21 cellular contexts compared by ENCODE assay signal in genomic region chr1:212677136-212677535, GRCh38. TPM values are rescaled to one million over a fixed set of nuclear protein-coding genes. Genes with fewer than 3 reads are reported as not detected.
DNase-seq lines count a peak whose midpoint lies in the region; ATAC-seq and TF ChIP-seq lines count a peak whose summit lies in the region.
"Had no signal": no experiment of that assay in that cellular context is flagged by ENCODE, and none has a peak within 500 bp of the region (broad histone marks: within the 10 kb centered on the region; RNA-seq: fewer than 3 reads in every experiment).

No MANE protein-coding gene starts in this region.

- DNase-seq in T-helper 1 cell (no peak), GM06990 (ENCODE audit: extremely low read depth, insufficient read length) (no peak), NCI-H82 (lab: John Stamatoyannopoulos, UW) (peak; percentile 80), GM03348 (ENCODE audit: low spot score) (no peak), spleen (no peak)
- no peak for DNase-seq in activated naive CD4-positive, alpha-beta T cell treated with Interleukin-2 at 50 U/mL for 16 hours
- DNase-seq: BE2C; CD4-positive, alpha-beta T cell; EL; HFFc6; KG1; NCI-H1417 treated with DMSO at 0.1 percent for 48 hours; NCI-H2029; NCI-H510A; NCI-H774; Right ventricle myocardium superior had no signal

- no peaks in the 10 kb centered on the region for H3K9me3 ChIP-seq in spleen
- H3K9me3 ChIP-seq: BE2C had no signal

- peaks cover 8% of the 10 kb centered on the region for H3K27me3 Mint-ChIP-seq in T-helper 1 cell treated with Interleukin-12 subunit alpha and Interleukin-12 subunit beta and Interleukin-4 antibody, amounts not matched to agents 30 μg/mL and 1 μg/mL, for 36 hours (ENCODE audit: low read depth)
- H3K27me3 Mint-ChIP-seq in activated T-helper 17 cell treated with anti-CD3 and anti-CD28 coated beads, Interleukin-2, amount 50 U/mL, for 72 hours = peaks cover 7% of the 10 kb centered on the region
- H3K27me3 Mint-ChIP-seq: CD4-positive, alpha-beta T cell had no signal

- peaks cover 34% of the 10 kb centered on the region for H3K4me1 Mint-ChIP-seq in T-helper 1 cell treated with Interleukin-12 subunit alpha and Interleukin-12 subunit beta and Interleukin-4 antibody, amounts not matched to agents 30 μg/mL and 1 μg/mL, for 36 hours (ENCODE audit: low read depth)
- H3K4me1 Mint-ChIP-seq in activated T-helper 17 cell treated with anti-CD3 and anti-CD28 coated beads, Interleukin-2, amount 50 U/mL, for 72 hours = peaks cover 24% of the 10 kb centered on the region

- peak overlapping the region in 1 of 8 donors; percentile 69 for H3K27ac ChIP-seq in spleen
- H3K27ac ChIP-seq: 22Rv1 had no signal

- H3K27ac Mint-ChIP-seq in T-helper 1 cell treated with Interleukin-12 subunit alpha and Interleukin-12 subunit beta and Interleukin-4 antibody, amounts not matched to agents 30 μg/mL and 1 μg/mL, for 36 hours = peak overlapping the region; percentile 65
- peak overlapping the region; percentile 32 for H3K27ac Mint-ChIP-seq in activated T-helper 17 cell treated with anti-CD3 and anti-CD28 coated beads, Interleukin-2, amount 50 U/mL, for 72 hours
- H3K27ac Mint-ChIP-seq: CD4-positive, alpha-beta T cell; HFFc6 had no signal

- no peak overlapping the region for H3K4me3 Mint-ChIP-seq in T-helper 1 cell treated with Interleukin-12 subunit alpha and Interleukin-12 subunit beta and Interleukin-4 antibody, amounts not matched to agents 30 μg/mL and 1 μg/mL, for 36 hours
- no peak overlapping the region for H3K4me3 Mint-ChIP-seq in activated T-helper 17 cell treated with anti-CD3 and anti-CD28 coated beads, Interleukin-2, amount 50 U/mL, for 72 hours
- H3K4me3 Mint-ChIP-seq: CD4-positive, alpha-beta T cell; HFFc6 had no signal

- no peak for ATAC-seq in activated T-helper 17 cell treated with anti-CD3 and anti-CD28 coated beads, Interleukin-2, amount 50 U/mL, for 72 hours (replicated peaks)

- H3K4me3 ChIP-seq in GM06990 (replicated peaks; ENCODE audit: low read depth, low read length) (no peak overlapping the region), spleen (no peak overlapping the region)
- H3K4me3 ChIP-seq: GM12878 had no signal

- H3K27me3 ChIP-seq in GM06990 (replicated peaks; ENCODE audit: control insufficient read depth, insufficient read depth, low read length) = no peaks in the 10 kb centered on the region
- no peaks in the 10 kb centered on the region for H3K27me3 ChIP-seq in spleen (replicated peaks in 1 of 7)
- H3K27me3 ChIP-seq: BE2C had no signal

- no peak for TF ChIP-seq POLR2A in spleen (IDR thresholded peaks at IDR 0.05)

- H3K9me3 Mint-ChIP-seq in T-helper 1 cell treated with Interleukin-12 subunit alpha and Interleukin-12 subunit beta and Interleukin-4 antibody, amounts not matched to agents 30 μg/mL and 1 μg/mL, for 36 hours = no peaks in the 10 kb centered on the region
- H3K9me3 Mint-ChIP-seq in activated T-helper 17 cell treated with anti-CD3 and anti-CD28 coated beads, Interleukin-2, amount 50 U/mL, for 72 hours = no peaks in the 10 kb centered on the region
- H3K9me3 Mint-ChIP-seq: CD4-positive, alpha-beta T cell; HFFc6 had no signal

- H3K36me3 ChIP-seq in GM06990 (ENCODE audit: control insufficient read depth, insufficient read depth, low read length) (no peaks in the 10 kb centered on the region), spleen (no peaks in the 10 kb centered on the region)
- H3K36me3 ChIP-seq: BE2C had no signal

- WGBS in spleen, 5 donors = 80 to 93% (median 89%) methylated on average over 4 of the region's 4 CpGs

- H3K36me3 Mint-ChIP-seq in T-helper 1 cell treated with Interleukin-12 subunit alpha and Interleukin-12 subunit beta and Interleukin-4 antibody, amounts not matched to agents 30 μg/mL and 1 μg/mL, for 36 hours (ENCODE audit: low read depth) = no peaks in the 10 kb centered on the region
- no peaks in the 10 kb centered on the region for H3K36me3 Mint-ChIP-seq in activated T-helper 17 cell treated with anti-CD3 and anti-CD28 coated beads, Interleukin-2, amount 50 U/mL, for 72 hours (ENCODE audit: low read depth)

- H3K4me1 ChIP-seq in spleen = peaks cover 0 to 34% (median 10%) of the 10 kb centered on the region in 6 donors

- intact Hi-C loops in spleen (cut with DNase I; ENCODE audit: low total_unique reads) = no loop called here

- TF ChIP-seq CTCF in GM06990 (IDR thresholded peaks at IDR 0.05; ENCODE audit: insufficient read depth, low read length, poor library complexity, severe bottlenecking) (peak; percentile 23), spleen (IDR thresholded peaks at IDR 0.05 in 8 of 11, conservative IDR thresholded peaks at IDR 0.05 in 3 of 11) (no peak)

RNA-seq across cellular contexts. Expression of gene BATF3, which starts 22.5 kb away (rescaled TPM):
- total RNA-seq in activated T-helper 17 cell treated with anti-CD3 and anti-CD28 coated beads, Interleukin-2, amount 50 U/mL, for 72 hours = 100 to 1,000 TPM in 1 of 2 donors, 10 to 100 TPM in 1; 97.3 to 129 TPM
- 10 to 100 TPM; 10.8 to 34.0 (median 14.1) TPM for total RNA-seq in spleen
- polyA plus RNA-seq in spleen = 10 to 100 TPM; 11.3 to 23.3 (median 12.3) TPM
- total RNA-seq: HepG2 had no signal
